8 cellular contexts compared by ENCODE assay signal in the genomic region with DNA sequence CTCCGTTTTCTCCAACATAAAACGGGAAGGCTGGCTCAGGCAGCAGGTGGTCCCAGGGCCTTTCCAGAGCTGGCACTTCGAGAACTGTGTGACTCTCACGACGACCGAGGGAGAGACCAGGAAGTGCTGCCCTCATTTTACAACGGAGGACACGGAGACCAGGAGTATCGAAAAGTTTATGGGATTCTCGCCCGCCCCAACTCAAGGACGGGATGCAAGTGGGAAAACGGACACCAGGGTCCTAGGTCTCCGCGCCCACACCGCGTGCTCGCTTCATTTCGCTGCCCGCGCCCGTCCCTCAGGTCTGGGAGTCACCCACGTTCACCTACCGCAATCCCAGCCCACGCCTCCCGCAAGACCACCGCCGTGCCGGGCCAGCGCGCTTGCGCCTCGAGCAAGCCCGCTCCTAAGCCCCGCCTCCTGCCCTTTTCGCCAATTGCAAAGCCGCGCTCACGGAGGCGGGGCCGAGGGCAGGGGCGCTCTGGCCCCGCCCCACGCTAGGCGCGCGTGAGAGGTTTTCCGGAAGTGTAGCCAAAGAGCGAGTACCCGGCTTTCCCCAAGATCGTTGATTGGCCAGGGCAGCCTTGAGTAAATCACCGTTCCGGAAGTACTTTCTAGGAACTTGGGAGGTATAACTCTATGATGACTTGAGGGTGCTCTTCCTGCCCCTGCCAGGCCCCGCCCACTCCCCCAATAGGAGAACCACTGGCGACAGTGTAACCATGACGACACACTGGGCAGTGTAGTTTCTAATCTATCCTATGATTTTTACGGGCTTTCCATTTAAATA. TPM values are rescaled to one million over a fixed set of nuclear protein-coding genes. Genes with fewer than 3 reads are reported as not detected.
DNase-seq lines count a peak whose midpoint lies in the region; ATAC-seq and TF ChIP-seq lines count a peak whose summit lies in the region.

A gene (minus strand): TSS at position 392 of the 790 bp plus-strand sequence. CDS start 5,362 bp downstream, outside the sequence.

- no peak within 1 kb of the TSS for H2BK5ac ChIP-seq in mesendoderm (ENCODE audit: low read length)

- H2AK5ac ChIP-seq in mesendoderm (ENCODE audit: low read length): no peak within 1 kb of the TSS

- H3K27me3 Mint-ChIP-seq in endodermal cell (ENCODE audit: insufficient read depth): no peaks in the 10 kb centered on the region

- H3K4me3 ChIP-seq in endodermal cell (ENCODE audit: low read length) (peak within 1 kb of the TSS; percentile 96), mesendoderm (ENCODE audit: low read length) (peak within 1 kb of the TSS; percentile 85)

- H3K36me3 ChIP-seq in endodermal cell (ENCODE audit: control insufficient read depth, insufficient read depth, low read length): no peaks in the 10 kb centered on the region
- no peaks in the 10 kb centered on the region for H3K36me3 ChIP-seq in mesendoderm (ENCODE audit: control insufficient read depth, insufficient read depth, low read length)

- no peaks in the 10 kb centered on the region for H3K27me3 ChIP-seq in endodermal cell (ENCODE audit: control insufficient read depth, insufficient read depth, low read length, poor library complexity, severe bottlenecking)
- no peaks in the 10 kb centered on the region for H3K27me3 ChIP-seq in mesendoderm (ENCODE audit: insufficient read depth, low read length, poor library complexity)

- H3K4me1 Mint-ChIP-seq in endodermal cell: peaks cover 30% of the 10 kb centered on the region

- WGBS in endodermal cell (ENCODE audit: insufficient coverage in 1 of 2, insufficient read length in 1 of 2), 2 experiments: 0 to 2% methylated on average over 19 to 57 of the region's 57 CpGs
- WGBS in mesendoderm (ENCODE audit: extremely low coverage, insufficient coverage, low lambda C conversion rate): no CpG with 5 or more reads among the region's 57 CpGs

- H3K9ac ChIP-seq in endodermal cell (ENCODE audit: extremely low read depth, low read length, poor library complexity, severe bottlenecking) (peak within 1 kb of the TSS; percentile 70), mesendoderm (ENCODE audit: low read length) (peak within 1 kb of the TSS; percentile 85)

- H3K4me1 ChIP-seq in endodermal cell (ENCODE audit: control insufficient read depth, insufficient read depth, low read length) (peaks cover 10% of the 10 kb centered on the region), mesendoderm (ENCODE audit: control insufficient read depth, low read depth, low read length) (peaks cover 9% of the 10 kb centered on the region)

- H3K4me3 Mint-ChIP-seq in endodermal cell: peak within 1 kb of the TSS; percentile 93

- H3K4ac ChIP-seq in mesendoderm (ENCODE audit: low read depth, low read length): no peak within 1 kb of the TSS

- peak within 1 kb of the TSS; percentile 83 for H3K23ac ChIP-seq in mesendoderm (ENCODE audit: low read length)

- peak within 1 kb of the TSS; percentile 59 for H3K4me2 ChIP-seq in mesendoderm (ENCODE audit: low read length)

- no peaks in the 10 kb centered on the region for H3K36me3 Mint-ChIP-seq in endodermal cell (ENCODE audit: low read depth)

- no peaks in the 10 kb centered on the region for H3K79me2 ChIP-seq in mesendoderm (ENCODE audit: control insufficient read depth, insufficient read depth, low read length)

- in situ Hi-C loops in Caki2 (cut with HindIII; ENCODE audit: low pct_unique_long_range_greater_than_20kb, low sequenced_read_pairs): no loop called here

- H3K56ac ChIP-seq in mesendoderm (ENCODE audit: low read length): peak within 1 kb of the TSS; percentile 96

- peak; percentile 99 for DNase-seq in Caki2 (ENCODE audit: low read depth)
- DNase-seq in HUDEP-2 (lab: John Stamatoyannopoulos, UW; ENCODE audit: unreplicated experiment in 76 of 76): peak in 75 of 76 experiments; percentile 46 to 99 (median 95)
- peak; percentile 99 for DNase-seq in NOMO-1 treated with dmso at 0.1 percent for 144 hours (lab: John Stamatoyannopoulos, UW; ENCODE audit: unreplicated experiment)
- peak; percentile 92 for DNase-seq in activated CD8-positive, alpha-beta memory T cell treated with anti-CD3 and anti-CD28 coated beads, Interleukin-2, amount 50 U/mL, for 1 hour (ENCODE audit: extremely low read depth)
- peak; percentile 98 for DNase-seq in endodermal cell
- DNase-seq in mesendoderm: peak; percentile 100
- peak; percentile 94 for DNase-seq in stimulated activated CD8-positive, alpha-beta memory T cell treated with anti-CD3 and anti-CD28 coated beads, Interleukin-12 subunit alpha, Interleukin-12 subunit beta, amount 100 ng/mL, for 4 hours (ENCODE audit: low read depth)

- no peak within 1 kb of the TSS for H2BK15ac ChIP-seq in mesendoderm (replicated peaks; ENCODE audit: low read depth)

- no peaks in the 10 kb centered on the region for H3K79me1 ChIP-seq in mesendoderm (ENCODE audit: low read length)

- H4K8ac ChIP-seq in mesendoderm (ENCODE audit: low read depth, low read length): no peak within 1 kb of the TSS

- peak within 1 kb of the TSS; percentile 96 for H3K27ac Mint-ChIP-seq in endodermal cell

- no peak for TF ChIP-seq CTCF in endodermal cell (conservative IDR thresholded peaks at IDR 0.05)

- H3K18ac ChIP-seq in mesendoderm (ENCODE audit: low read length): no peak within 1 kb of the TSS

- ATAC-seq in GM21390 (IDR thresholded peaks at IDR 0.05; ENCODE audit: unreplicated experiment): peak; percentile 96

- H3K27ac ChIP-seq in endodermal cell (ENCODE audit: low read depth, low read length) (peak within 1 kb of the TSS; percentile 39), mesendoderm (ENCODE audit: low read depth, low read length) (no peak within 1 kb of the TSS)

- H3K9me3 ChIP-seq in endodermal cell (ENCODE audit: control insufficient read depth, low read length): no peaks in the 10 kb centered on the region

- no peak within 1 kb of the TSS for H2BK120ac ChIP-seq in mesendoderm (ENCODE audit: low read depth, low read length)

- H4K5ac ChIP-seq in mesendoderm (ENCODE audit: low read length): no peak within 1 kb of the TSS

- H3K9me3 Mint-ChIP-seq in endodermal cell: no peaks in the 10 kb centered on the region

RNA-seq across cellular contexts. Expression of the gene that starts here (rescaled TPM):
- total RNA-seq in Caki2 (2014; rRNA removed; shearing (Covaris generic); ENCODE audit: low replicate concordance): 11.1 and 12.0 TPM in 2 replicates
- total RNA-seq in endodermal cell: 1 to 10 TPM; 8.9 to 9.1 TPM
- polyA plus RNA-seq in endodermal cell (2013, experiment 1 of 2): 8.7 TPM
- polyA plus RNA-seq in endodermal cell (2013, experiment 2 of 2): 7.0 TPM
- 3.3 TPM for polyA plus RNA-seq in mesendoderm (2013, experiment 1 of 2)
- 3.5 TPM for polyA plus RNA-seq in mesendoderm (2013, experiment 2 of 2)
